ENCODE assay signal across 8 cellular contexts in the genomic region with DNA sequence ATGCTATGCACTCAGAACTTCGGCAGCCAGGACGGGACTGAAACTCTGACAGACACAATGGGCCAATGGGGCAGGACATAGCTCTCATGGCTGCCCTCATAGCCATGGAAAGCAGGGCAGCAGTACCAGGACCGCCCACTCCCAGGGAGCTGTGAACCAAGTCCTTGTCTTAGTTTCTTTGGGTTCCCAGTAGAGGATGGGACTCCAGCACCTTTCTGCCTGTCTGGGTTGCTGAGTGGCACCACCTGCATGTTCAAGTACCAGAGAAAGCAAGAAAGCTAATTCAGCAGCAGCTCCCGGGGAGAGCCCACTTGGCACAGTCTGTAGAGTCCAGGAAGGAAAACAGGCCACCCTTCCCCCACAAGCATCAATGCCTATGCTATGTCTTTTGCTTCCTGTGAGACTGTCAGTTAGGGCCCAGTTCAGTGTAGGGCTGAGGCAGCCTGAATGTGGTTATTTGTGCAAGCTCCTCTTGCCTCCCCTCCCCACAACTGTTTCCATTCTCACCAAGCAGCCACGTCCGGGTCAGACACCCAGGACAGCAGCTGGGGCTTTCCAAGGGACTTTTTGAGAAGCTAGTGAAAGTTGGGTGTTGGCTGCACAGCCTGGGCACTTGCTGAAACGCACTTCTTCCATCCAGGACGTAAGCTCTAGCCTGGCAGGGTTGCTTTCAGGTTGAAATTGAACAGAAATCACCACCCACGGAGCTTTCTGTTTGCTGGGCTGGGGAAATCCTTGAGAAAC. TPM values are rescaled to one million over a fixed set of nuclear protein-coding genes. Genes with fewer than 3 reads are reported as not detected.
A peak's percentile ranks its signal among the peaks of the same experiment; 100 is the strongest.
DNase-seq lines count a peak whose midpoint lies in the region; ATAC-seq, FAIRE-seq and TF ChIP-seq lines count a peak whose summit lies in the region.

No MANE protein-coding gene starts in this region.

- CTCF ChIA-PET in CD8-positive, alpha-beta T cell (lab: Charles Lee): interaction anchor here (0.9 to 13.7 kb wide), 18 partner anchors 9 to 232 kb away, joined by 3 to 587 read pairs (median 6); partner anchors contain the start of genes RNF43, SUPT4H1 and TSPOAP1
- CTCF ChIA-PET in activated CD4-positive, alpha-beta memory T cell treated with anti-CD3 and anti-CD28 coated beads for 36 hours (lab: Charles Lee): interaction anchor here (0.7 to 5.0 kb wide), 18 partner anchors 8 to 144 kb away, joined by 3 to 113 read pairs (median 8); partner anchors contain the start of genes HSF5, RNF43, SUPT4H1 and TSPOAP1

- no peaks in the 10 kb centered on the region for H3K9me3 Mint-ChIP-seq in CD8-positive, alpha-beta T cell
- no peaks in the 10 kb centered on the region for H3K9me3 Mint-ChIP-seq in activated CD4-positive, alpha-beta memory T cell treated with anti-CD3 and anti-CD28 coated beads for 36 hours

- H3K4me1 Mint-ChIP-seq in CD8-positive, alpha-beta T cell (ENCODE audit: low read depth): peaks cover 86% of the 10 kb centered on the region
- peaks cover 56% of the 10 kb centered on the region for H3K4me1 Mint-ChIP-seq in activated CD4-positive, alpha-beta memory T cell treated with anti-CD3 and anti-CD28 coated beads for 36 hours (ENCODE audit: low read depth)

- H3K27ac ChIP-seq in CD8-positive, alpha-beta T cell (ENCODE audit: low read depth, low read length): peak overlapping the region; percentile 79

- H3K9me3 ChIP-seq in CD8-positive, alpha-beta T cell (ENCODE audit: low read length): no peaks in the 10 kb centered on the region

- H3K27ac Mint-ChIP-seq in CD8-positive, alpha-beta T cell: peak overlapping the region; percentile 95
- peak overlapping the region; percentile 98 for H3K27ac Mint-ChIP-seq in activated CD4-positive, alpha-beta memory T cell treated with anti-CD3 and anti-CD28 coated beads for 36 hours

- DNase-seq in CD8-positive, alpha-beta T cell: peak; percentile 61 to 91 (median 77)
- peak; percentile 83 for DNase-seq in KBM-7
- DNase-seq in activated CD4-positive, alpha-beta memory T cell treated with anti-CD3 and anti-CD28 coated beads for 36 hours: peak; percentile 97
- peak; percentile 47 for DNase-seq in iris pigment epithelial cell (ENCODE audit: low read depth)
- peak; percentile 83 to 94 for DNase-seq in stimulated activated CD8-positive, alpha-beta memory T cell treated with anti-CD3 and anti-CD28 coated beads, Interleukin-7, amount 100 ng/mL, for 48 hours (ENCODE audit: extremely low read depth in 1 of 2, low read depth in 1 of 2)
- no peak for DNase-seq in frontal cortex (ENCODE audit: low spot score in 2 of 2)
- DNase-seq in HuH-7 (ENCODE audit: low spot score): no peak

- peaks cover 68% of the 10 kb centered on the region for H3K36me3 Mint-ChIP-seq in CD8-positive, alpha-beta T cell
- peaks cover 94% of the 10 kb centered on the region for H3K36me3 Mint-ChIP-seq in activated CD4-positive, alpha-beta memory T cell treated with anti-CD3 and anti-CD28 coated beads for 36 hours

- H3K27me3 Mint-ChIP-seq in CD8-positive, alpha-beta T cell (ENCODE audit: low read depth): no peaks in the 10 kb centered on the region
- no peaks in the 10 kb centered on the region for H3K27me3 Mint-ChIP-seq in activated CD4-positive, alpha-beta memory T cell treated with anti-CD3 and anti-CD28 coated beads for 36 hours

- no peak for TF ChIP-seq CTCF in CD8-positive, alpha-beta T cell (IDR thresholded peaks at IDR 0.05)

- in situ Hi-C loops in KBM-7 (cut with MboI; ENCODE audit: low pct_unique_long_range_greater_than_20kb, low sequenced_read_pairs): no loop called here

- intact Hi-C loops in CD8-positive, alpha-beta T cell (cut with DNase I, micrococcal nuclease): loop anchor here (1.0 to 10.0 kb wide), 5 partner anchors 8 to 1089 kb away; partner anchors contain the start of genes MSI2 (in 1 of the 2) and SUPT4H1 (in 1 of the 2)
- intact Hi-C loops in activated CD4-positive, alpha-beta memory T cell treated with anti-CD3 and anti-CD28 coated beads for 36 hours (cut with micrococcal nuclease): loop anchor here (1.0 to 5.0 kb wide), 7 partner anchors 8 to 813 kb away; partner anchors contain the start of genes PRR11, RNF43, SKA2 and SRSF1

- no peak for FAIRE-seq in frontal cortex (lab: Jason Lieb, UNC)

- POLR2A ChIA-PET in CD8-positive, alpha-beta T cell (lab: Charles Lee): interaction anchor here (0.8 to 14.4 kb wide), 15 partner anchors 8 to 337 kb away, joined by 3 to 773 read pairs (median 4); partner anchors contain the start of genes HSF5, MKS1, RNF43 and SRSF1
- POLR2A ChIA-PET in activated CD4-positive, alpha-beta memory T cell treated with anti-CD3 and anti-CD28 coated beads for 36 hours (lab: Charles Lee): interaction anchor here (0.8 to 18.3 kb wide), 18 partner anchors 9 to 1494 kb away, joined by 3 to 1114 read pairs (median 5); partner anchors contain the start of genes HSF5, RNF43, SRSF1 and SUPT4H1

- H3K4me3 ChIP-seq in CD8-positive, alpha-beta T cell (ENCODE audit: low read depth, low read length): peak overlapping the region; percentile 66

- peaks cover 91% of the 10 kb centered on the region for H3K4me1 ChIP-seq in CD8-positive, alpha-beta T cell (ENCODE audit: insufficient read depth, low read length)

- H3K27me3 ChIP-seq in CD8-positive, alpha-beta T cell (ENCODE audit: insufficient read depth, low read length): no peaks in the 10 kb centered on the region

- H3K4me3 Mint-ChIP-seq in CD8-positive, alpha-beta T cell: peak overlapping the region; percentile 81
- peak overlapping the region; percentile 92 for H3K4me3 Mint-ChIP-seq in activated CD4-positive, alpha-beta memory T cell treated with anti-CD3 and anti-CD28 coated beads for 36 hours

- peaks cover 42% of the 10 kb centered on the region for H3K36me3 ChIP-seq in CD8-positive, alpha-beta T cell (ENCODE audit: insufficient read depth, low read length)

- peak; percentile 72 for ATAC-seq in CD8-positive, alpha-beta T cell
- peak; percentile 85 for ATAC-seq in GM21381 (IDR thresholded peaks at IDR 0.05; ENCODE audit: unreplicated experiment)

RNA-seq across cellular contexts. Expression of gene SUPT4H1, which starts 7.8 kb away (rescaled TPM):
- total RNA-seq in CD8-positive, alpha-beta T cell: 10 to 100 TPM; 45.2 to 59.7 TPM
- total RNA-seq in activated CD4-positive, alpha-beta memory T cell treated with anti-CD3 and anti-CD28 coated beads for 36 hours: 100 to 1,000 TPM; 113 to 114 TPM
- total RNA-seq in frontal cortex: 35.1 TPM

RNA-seq across cellular contexts. Expression of gene TSPOAP1, which starts 15.6 kb away (rescaled TPM):
- total RNA-seq in CD8-positive, alpha-beta T cell: 10 to 100 TPM; 27.9 to 35.3 TPM
- 10 to 100 TPM; 21.6 to 22.7 TPM for total RNA-seq in activated CD4-positive, alpha-beta memory T cell treated with anti-CD3 and anti-CD28 coated beads for 36 hours
- 31.0 TPM for total RNA-seq in frontal cortex

Comparison
In these comparisons a context has a peak if more than half of its experiments do, and no peak if none do; other contexts are left out.
1. DNase-seq: peak in CD8-positive, alpha-beta T cell (7 of 7), KBM-7 (single experiment), activated CD4-positive, alpha-beta memory T cell treated with anti-CD3 and anti-CD28 coated beads for 36 hours (single experiment), iris pigment epithelial cell (single experiment) and stimulated activated CD8-positive, alpha-beta memory T cell treated with anti-CD3 and anti-CD28 coated beads, Interleukin-7, amount 100 ng/mL, for 48 hours (2 of 2); none in frontal cortex (0 of 2) and HuH-7 (single experiment).